1 cellular context compared by ENCODE assay signal in genomic region chr13:22193070-22193469, GRCh38.
A peak's percentile ranks its signal among the peaks of the same experiment; 100 is the strongest.
TF ChIP-seq lines count a peak whose summit lies in the region.

No MANE protein-coding gene starts in this region.

TF ChIP-seq in GM12878, 131 proteins besides CTCF, POLR2A, EP300 and RAD21 (continued from another document):
- TF ChIP-seq REST (IDR thresholded peaks at IDR 0.05; ENCODE audit: low read depth, low read length) (peak; percentile 69; the same call in 1 of the 2 replicates), RUNX3 (IDR thresholded peaks at IDR 0.05; ENCODE audit: low read length) (peak; percentile 18; the same call in 1 of the 2 replicates)
